In the genomic region with DNA sequence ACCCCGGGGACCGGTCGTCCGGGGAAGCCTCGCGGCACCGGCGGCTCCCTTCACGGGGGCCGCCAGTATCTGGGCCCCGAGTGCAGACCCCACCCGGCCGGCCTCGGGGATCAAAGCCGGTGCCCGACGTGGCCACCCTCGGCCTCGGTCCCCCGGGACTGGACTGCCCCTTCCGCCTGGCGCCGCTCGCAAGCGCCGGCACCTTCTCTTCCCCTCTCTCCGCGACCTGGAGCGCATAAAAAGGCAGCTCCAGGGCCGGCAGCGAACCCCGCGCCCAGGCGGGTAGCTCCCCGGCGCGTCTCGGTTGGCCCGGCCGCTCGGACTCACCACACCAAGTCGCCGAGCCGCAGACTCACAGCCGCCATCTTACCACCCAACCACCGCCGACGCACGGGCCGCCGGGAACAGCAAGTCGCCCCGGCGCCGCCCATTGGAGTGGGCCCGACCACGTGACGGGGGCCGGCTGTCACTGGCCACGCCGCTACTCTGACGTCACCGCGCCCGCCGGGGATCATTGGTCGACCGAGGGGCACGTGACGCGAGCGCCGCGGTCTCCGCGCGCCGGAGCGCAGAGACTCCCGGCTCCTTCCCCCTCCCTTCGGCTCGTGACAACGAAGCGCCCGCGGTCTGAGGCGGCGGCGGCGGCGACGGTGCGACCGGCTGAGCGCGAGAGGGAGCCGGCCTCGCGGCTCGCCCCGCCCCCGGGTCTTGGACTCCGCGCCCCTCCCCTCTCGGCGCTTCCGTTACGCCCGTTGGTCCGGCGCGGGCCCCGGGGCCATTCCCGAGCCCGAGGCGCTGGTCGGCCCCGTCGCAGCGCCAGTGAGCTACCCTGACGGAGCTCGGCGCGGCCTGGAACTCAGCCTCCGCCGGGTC, we compare ENCODE assay signal across 1 cellular context.
TF ChIP-seq lines count a peak whose summit lies in the region.

A gene (minus strand): TSS at position 388 of the 873 bp plus-strand sequence. CDS start 23 bp downstream, at position 365.
A gene with protein sequence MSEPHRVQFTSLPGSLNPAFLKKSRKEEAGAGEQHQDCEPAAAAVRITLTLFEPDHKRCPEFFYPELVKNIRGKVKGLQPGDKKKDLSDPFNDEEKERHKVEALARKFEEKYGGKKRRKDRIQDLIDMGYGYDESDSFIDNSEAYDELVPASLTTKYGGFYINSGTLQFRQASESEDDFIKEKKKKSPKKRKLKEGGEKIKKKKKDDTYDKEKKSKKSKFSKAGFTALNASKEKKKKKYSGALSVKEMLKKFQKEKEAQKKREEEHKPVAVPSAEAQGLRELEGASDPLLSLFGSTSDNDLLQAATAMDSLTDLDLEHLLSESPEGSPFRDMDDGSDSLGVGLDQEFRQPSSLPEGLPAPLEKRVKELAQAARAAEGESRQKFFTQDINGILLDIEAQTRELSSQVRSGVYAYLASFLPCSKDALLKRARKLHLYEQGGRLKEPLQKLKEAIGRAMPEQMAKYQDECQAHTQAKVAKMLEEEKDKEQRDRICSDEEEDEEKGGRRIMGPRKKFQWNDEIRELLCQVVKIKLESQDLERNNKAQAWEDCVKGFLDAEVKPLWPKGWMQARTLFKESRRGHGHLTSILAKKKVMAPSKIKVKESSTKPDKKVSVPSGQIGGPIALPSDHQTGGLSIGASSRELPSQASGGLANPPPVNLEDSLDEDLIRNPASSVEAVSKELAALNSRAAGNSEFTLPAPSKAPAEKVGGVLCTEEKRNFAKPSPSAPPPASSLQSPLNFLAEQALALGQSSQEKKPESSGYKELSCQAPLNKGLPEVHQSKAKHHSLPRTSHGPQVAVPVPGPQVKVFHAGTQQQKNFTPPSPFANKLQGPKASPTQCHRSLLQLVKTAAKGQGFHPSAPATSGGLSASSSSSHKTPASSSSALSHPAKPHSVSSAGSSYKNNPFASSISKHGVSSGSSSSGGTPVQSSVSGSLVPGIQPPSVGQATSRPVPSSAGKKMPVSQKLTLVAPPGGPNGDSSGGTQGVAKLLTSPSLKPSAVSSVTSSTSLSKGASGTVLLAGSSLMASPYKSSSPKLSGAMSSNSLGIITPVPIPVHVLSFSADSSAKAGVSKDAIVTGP (N-terminal part only) (plus strand): TSS at position 581 of the 873 bp plus-strand sequence. CDS start 5,437 bp downstream, outside the sequence.

TF ChIP-seq in HepG2, 621 proteins besides CTCF, POLR2A, EP300 and RAD21 (continued from another document and continues in another):
- TF ChIP-seq, protein P1, sequence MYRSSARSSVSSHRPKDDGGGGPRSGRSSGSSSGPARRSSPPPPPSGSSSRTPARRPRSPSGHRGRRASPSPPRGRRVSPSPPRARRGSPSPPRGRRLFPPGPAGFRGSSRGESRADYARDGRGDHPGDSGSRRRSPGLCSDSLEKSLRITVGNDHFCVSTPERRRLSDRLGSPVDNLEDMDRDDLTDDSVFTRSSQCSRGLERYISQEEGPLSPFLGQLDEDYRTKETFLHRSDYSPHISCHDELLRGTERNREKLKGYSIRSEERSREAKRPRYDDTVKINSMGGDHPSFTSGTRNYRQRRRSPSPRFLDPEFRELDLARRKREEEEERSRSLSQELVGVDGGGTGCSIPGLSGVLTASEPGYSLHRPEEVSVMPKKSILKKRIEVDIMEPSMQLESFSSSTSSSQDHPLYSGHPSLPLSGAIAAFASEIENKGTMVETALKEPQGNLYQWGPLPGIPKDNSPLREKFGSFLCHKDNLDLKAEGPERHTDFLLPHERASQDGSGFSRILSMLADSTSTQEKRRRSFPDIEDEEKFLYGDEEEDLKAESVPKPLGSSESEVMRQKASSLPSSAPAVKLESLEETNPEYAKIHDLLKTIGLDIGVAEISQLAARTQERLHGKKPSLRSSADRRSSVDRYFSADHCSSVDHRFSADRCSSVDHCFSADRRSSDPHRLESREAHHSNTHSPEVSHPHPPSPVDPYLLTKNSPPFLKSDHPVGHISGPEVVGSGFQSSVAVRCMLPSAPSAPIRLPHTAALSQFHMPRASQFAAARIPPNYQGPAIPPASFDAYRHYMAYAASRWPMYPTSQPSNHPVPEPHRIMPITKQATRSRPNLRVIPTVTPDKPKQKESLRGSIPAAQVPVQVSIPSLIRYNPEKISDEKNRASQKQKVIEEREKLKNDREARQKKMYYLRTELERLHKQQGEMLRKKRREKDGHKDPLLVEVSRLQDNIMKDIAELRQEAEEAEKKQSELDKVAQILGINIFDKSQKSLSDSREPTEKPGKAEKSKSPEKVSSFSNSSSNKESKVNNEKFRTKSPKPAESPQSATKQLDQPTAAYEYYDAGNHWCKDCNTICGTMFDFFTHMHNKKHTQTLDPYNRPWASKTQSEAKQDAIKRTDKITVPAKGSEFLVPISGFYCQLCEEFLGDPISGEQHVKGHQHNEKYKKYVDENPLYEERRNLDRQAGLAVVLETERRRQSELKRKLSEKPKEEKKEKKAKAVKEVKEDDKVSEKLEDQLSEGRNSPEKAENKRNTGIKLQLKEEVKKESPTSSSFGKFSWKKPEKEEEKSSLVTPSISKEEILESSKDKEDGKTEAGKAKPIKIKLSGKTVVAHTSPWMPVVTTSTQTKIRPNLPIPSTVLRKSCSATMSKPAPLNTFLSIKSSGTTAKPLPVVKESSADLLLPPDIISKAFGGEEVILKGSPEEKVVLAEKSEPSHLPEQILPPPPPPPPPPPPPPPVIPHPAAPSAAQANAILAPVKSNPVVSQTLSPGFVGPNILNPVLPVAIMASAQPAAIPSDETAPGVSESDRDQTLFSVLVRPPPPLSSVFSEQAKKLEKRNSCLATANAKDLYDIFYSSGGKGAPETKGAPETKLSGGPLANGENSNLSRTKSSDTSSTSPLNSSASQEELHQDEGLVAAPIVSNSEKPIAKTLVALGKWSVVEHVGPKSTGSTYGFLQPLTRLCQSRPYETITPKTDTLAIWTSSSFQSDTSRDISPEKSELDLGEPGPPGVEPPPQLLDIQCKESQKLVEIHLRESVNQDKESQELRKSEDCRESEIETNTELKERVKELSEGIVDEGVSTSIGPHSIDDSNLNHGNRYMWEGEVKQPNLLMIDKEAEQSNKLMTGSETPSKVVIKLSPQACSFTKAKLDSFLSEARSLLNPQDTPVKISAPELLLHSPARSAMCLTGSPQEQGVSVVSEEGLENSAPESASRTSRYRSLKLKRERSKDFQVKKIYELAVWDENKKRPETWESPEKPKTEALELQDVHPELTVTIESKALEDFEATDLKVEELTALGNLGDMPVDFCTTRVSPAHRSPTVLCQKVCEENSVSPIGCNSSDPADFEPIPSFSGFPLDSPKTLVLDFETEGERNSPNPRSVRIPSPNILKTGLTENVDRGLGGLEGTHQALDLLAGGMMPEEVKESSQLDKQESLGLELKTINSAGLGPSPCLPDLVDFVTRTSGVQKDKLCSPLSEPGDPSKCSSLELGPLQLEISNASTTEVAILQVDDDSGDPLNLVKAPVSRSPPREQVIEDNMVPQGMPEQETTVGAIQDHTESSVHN (CRISPR knock-in tag; IDR thresholded peaks at IDR 0.05) = no peak
- TF ChIP-seq TP53 (CRISPR knock-in tag; conservative IDR thresholded peaks at IDR 0.05) = no peak; the same call in 1 of the 2 replicates
- TF ChIP-seq ZFP36L2 (CRISPR knock-in tag; IDR thresholded peaks at IDR 0.05) = no peak
- TF ChIP-seq AKAP8 (CRISPR knock-in tag; IDR thresholded peaks at IDR 0.05) = no peak
- TF ChIP-seq, protein P2, sequence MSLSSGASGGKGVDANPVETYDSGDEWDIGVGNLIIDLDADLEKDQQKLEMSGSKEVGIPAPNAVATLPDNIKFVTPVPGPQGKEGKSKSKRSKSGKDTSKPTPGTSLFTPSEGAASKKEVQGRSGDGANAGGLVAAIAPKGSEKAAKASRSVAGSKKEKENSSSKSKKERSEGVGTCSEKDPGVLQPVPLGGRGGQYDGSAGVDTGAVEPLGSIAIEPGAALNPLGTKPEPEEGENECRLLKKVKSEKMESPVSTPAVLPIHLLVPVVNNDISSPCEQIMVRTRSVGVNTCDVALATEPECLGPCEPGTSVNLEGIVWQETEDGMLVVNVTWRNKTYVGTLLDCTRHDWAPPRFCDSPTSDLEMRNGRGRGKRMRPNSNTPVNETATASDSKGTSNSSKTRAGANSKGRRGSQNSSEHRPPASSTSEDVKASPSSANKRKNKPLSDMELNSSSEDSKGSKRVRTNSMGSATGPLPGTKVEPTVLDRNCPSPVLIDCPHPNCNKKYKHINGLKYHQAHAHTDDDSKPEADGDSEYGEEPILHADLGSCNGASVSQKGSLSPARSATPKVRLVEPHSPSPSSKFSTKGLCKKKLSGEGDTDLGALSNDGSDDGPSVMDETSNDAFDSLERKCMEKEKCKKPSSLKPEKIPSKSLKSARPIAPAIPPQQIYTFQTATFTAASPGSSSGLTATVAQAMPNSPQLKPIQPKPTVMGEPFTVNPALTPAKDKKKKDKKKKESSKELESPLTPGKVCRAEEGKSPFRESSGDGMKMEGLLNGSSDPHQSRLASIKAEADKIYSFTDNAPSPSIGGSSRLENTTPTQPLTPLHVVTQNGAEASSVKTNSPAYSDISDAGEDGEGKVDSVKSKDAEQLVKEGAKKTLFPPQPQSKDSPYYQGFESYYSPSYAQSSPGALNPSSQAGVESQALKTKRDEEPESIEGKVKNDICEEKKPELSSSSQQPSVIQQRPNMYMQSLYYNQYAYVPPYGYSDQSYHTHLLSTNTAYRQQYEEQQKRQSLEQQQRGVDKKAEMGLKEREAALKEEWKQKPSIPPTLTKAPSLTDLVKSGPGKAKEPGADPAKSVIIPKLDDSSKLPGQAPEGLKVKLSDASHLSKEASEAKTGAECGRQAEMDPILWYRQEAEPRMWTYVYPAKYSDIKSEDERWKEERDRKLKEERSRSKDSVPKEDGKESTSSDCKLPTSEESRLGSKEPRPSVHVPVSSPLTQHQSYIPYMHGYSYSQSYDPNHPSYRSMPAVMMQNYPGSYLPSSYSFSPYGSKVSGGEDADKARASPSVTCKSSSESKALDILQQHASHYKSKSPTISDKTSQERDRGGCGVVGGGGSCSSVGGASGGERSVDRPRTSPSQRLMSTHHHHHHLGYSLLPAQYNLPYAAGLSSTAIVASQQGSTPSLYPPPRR (CRISPR knock-in tag; IDR thresholded peaks at IDR 0.05; ENCODE audit: borderline replicate concordance) = no peak; the same call in 1 of the 2 replicates
- TF ChIP-seq CCAR2 (optimal IDR thresholded peaks at IDR 0.05; ENCODE audit: low read depth, low read length) = no peak
- TF ChIP-seq, protein P3, sequence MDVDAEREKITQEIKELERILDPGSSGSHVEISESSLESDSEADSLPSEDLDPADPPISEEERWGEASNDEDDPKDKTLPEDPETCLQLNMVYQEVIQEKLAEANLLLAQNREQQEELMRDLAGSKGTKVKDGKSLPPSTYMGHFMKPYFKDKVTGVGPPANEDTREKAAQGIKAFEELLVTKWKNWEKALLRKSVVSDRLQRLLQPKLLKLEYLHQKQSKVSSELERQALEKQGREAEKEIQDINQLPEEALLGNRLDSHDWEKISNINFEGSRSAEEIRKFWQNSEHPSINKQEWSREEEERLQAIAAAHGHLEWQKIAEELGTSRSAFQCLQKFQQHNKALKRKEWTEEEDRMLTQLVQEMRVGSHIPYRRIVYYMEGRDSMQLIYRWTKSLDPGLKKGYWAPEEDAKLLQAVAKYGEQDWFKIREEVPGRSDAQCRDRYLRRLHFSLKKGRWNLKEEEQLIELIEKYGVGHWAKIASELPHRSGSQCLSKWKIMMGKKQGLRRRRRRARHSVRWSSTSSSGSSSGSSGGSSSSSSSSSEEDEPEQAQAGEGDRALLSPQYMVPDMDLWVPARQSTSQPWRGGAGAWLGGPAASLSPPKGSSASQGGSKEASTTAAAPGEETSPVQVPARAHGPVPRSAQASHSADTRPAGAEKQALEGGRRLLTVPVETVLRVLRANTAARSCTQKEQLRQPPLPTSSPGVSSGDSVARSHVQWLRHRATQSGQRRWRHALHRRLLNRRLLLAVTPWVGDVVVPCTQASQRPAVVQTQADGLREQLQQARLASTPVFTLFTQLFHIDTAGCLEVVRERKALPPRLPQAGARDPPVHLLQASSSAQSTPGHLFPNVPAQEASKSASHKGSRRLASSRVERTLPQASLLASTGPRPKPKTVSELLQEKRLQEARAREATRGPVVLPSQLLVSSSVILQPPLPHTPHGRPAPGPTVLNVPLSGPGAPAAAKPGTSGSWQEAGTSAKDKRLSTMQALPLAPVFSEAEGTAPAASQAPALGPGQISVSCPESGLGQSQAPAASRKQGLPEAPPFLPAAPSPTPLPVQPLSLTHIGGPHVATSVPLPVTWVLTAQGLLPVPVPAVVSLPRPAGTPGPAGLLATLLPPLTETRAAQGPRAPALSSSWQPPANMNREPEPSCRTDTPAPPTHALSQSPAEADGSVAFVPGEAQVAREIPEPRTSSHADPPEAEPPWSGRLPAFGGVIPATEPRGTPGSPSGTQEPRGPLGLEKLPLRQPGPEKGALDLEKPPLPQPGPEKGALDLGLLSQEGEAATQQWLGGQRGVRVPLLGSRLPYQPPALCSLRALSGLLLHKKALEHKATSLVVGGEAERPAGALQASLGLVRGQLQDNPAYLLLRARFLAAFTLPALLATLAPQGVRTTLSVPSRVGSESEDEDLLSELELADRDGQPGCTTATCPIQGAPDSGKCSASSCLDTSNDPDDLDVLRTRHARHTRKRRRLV (CRISPR knock-in tag; IDR thresholded peaks at IDR 0.05) = no peak
- no peak for TF ChIP-seq ZBTB7B (CRISPR knock-in tag; IDR thresholded peaks at IDR 0.05)
- no peak for TF ChIP-seq TBX3 (IDR thresholded peaks at IDR 0.05; ENCODE audit: borderline replicate concordance)
- TF ChIP-seq ARNT2 (CRISPR knock-in tag; IDR thresholded peaks at IDR 0.05; ENCODE audit: low read depth) = no peak
- peak; percentile 27; the same call in 1 of the 2 replicates for TF ChIP-seq MXD4 (CRISPR knock-in tag; IDR thresholded peaks at IDR 0.05)
- no peak for TF ChIP-seq EED (CRISPR knock-in tag; IDR thresholded peaks at IDR 0.05)
- TF ChIP-seq ZNF546 (CRISPR knock-in tag; conservative IDR thresholded peaks at IDR 0.05) = no peak; the same call in 1 of the 2 replicates
- TF ChIP-seq CAMTA2 (CRISPR knock-in tag; IDR thresholded peaks at IDR 0.05; ENCODE audit: borderline replicate concordance) = no peak
- TF ChIP-seq ZC3H4 (CRISPR knock-in tag; IDR thresholded peaks at IDR 0.05; ENCODE audit: borderline replicate concordance) = no peak
- TF ChIP-seq RBFOX2 (IDR thresholded peaks at IDR 0.05; ENCODE audit: low read depth, low read length) = peak; percentile 90
- TF ChIP-seq ZFP1 (CRISPR knock-in tag; IDR thresholded peaks at IDR 0.05) = no peak
- TF ChIP-seq SP5 (CRISPR knock-in tag; IDR thresholded peaks at IDR 0.05; ENCODE audit: borderline replicate concordance, low read depth) = no peak
- peak; percentile 71; the same call in 1 of the 2 replicates for TF ChIP-seq ZNF224 (CRISPR knock-in tag; IDR thresholded peaks at IDR 0.05)
- TF ChIP-seq, protein P4, sequence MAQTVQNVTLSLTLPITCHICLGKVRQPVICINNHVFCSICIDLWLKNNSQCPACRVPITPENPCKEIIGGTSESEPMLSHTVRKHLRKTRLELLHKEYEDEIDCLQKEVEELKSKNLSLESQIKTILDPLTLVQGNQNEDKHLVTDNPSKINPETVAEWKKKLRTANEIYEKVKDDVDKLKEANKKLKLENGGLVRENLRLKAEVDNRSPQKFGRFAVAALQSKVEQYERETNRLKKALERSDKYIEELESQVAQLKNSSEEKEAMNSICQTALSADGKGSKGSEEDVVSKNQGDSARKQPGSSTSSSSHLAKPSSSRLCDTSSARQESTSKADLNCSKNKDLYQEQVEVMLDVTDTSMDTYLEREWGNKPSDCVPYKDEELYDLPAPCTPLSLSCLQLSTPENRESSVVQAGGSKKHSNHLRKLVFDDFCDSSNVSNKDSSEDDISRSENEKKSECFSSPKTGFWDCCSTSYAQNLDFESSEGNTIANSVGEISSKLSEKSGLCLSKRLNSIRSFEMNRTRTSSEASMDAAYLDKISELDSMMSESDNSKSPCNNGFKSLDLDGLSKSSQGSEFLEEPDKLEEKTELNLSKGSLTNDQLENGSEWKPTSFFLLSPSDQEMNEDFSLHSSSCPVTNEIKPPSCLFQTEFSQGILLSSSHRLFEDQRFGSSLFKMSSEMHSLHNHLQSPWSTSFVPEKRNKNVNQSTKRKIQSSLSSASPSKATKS (CRISPR knock-in tag; IDR thresholded peaks at IDR 0.05) = no peak
